16 cellular contexts compared by ENCODE assay signal in the genomic region with DNA sequence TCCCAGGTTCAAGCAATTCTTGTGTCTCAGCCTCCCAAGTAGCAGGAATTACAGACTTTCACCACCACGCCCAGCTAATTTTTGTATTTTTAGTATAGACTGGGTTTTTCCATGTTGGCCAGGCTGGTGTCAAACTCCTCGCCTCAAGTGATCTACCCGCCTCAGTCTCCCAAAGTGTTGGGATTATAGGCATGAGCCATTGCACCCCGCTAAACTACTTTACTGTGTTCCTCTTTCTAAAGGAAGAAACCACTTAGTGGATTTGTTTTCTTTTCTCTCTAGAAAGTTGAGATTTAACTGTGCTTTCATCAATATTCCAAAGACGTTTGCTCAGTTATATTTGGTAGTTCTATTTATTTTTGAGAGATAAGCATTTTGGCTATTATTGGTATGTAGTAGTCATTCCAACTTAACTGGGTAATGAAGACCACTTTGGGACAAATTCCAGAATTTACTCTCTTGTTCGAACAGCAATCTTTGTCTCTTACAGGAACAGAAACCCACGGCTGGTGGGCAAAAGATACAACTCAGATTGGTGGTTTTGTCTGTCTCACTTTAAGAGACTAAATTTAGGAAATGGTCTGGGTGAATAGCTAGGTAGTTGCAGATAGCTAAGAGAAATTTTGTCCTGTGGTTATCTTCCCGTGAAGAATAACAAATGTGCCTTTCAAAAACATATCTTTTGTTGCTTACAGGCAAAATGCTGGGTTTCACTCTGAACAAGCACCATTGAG.
DNase-seq lines count a peak whose midpoint lies in the region; ATAC-seq and TF ChIP-seq lines count a peak whose summit lies in the region.
"Had no signal": no experiment of that assay in that cellular context is flagged by ENCODE, and none has a peak within 500 bp of the region (broad histone marks: within the 10 kb centered on the region; RNA-seq: fewer than 3 reads in every experiment).

No MANE protein-coding gene starts in this region.

- H3K27me3 Mint-ChIP-seq in CD4-positive, alpha-beta T cell = no peaks in the 10 kb centered on the region

- peak; percentile 59 for ATAC-seq in GM19043 (IDR thresholded peaks at IDR 0.05; ENCODE audit: low read depth, unreplicated experiment)
- ATAC-seq in RWPE2 (ENCODE audit: low read depth) = no peak
- ATAC-seq in upper lobe of left lung (ENCODE audit: low FRiP score in 2 of 2) = no peak
- ATAC-seq in HG03439 (IDR thresholded peaks at IDR 0.05; ENCODE audit: unreplicated experiment) = no peak
- no peak for ATAC-seq in CD4-positive, alpha-beta T cell (ENCODE audit: poor library complexity)
- ATAC-seq: sciatic nerve had no signal

- H3K4me1 ChIP-seq in RWPE2 (ENCODE audit: insufficient read depth, poor library complexity, severe bottlenecking) (peaks cover 37% of the 10 kb centered on the region), upper lobe of left lung (peaks cover 0 to 19% (median 5%) of the 10 kb centered on the region in 4 donors)
- H3K4me1 ChIP-seq: stomach, uterus had no signal

- no peaks in the 10 kb centered on the region for H3K27me3 ChIP-seq in RWPE2 (ENCODE audit: insufficient read depth, poor library complexity, severe bottlenecking)
- no peaks in the 10 kb centered on the region for H3K27me3 ChIP-seq in upper lobe of left lung
- H3K27me3 ChIP-seq in CD4-positive, alpha-beta T cell (ENCODE audit: control insufficient read depth, insufficient read depth, low read length) = no peaks in the 10 kb centered on the region
- H3K27me3 ChIP-seq: ovary, stomach, uterus had no signal

- H3K4me1 Mint-ChIP-seq in CD4-positive, alpha-beta T cell (ENCODE audit: low read depth) = peaks cover 9% of the 10 kb centered on the region

- no peak for TF ChIP-seq POLR2A in upper lobe of left lung (IDR thresholded peaks at IDR 0.05)

- 58 to 66% methylated on average over 8 of the region's 8 CpGs for WGBS in upper lobe of left lung, 2 donors

- H3K9me3 ChIP-seq in RWPE2 (ENCODE audit: severe bottlenecking) (peaks cover 3% of the 10 kb centered on the region), upper lobe of left lung (peaks cover 0 to 10% (median 0%) of the 10 kb centered on the region in 4 donors)
- H3K9me3 ChIP-seq in CD4-positive, alpha-beta T cell (ENCODE audit: control insufficient read depth, low read length) = peaks cover 6% of the 10 kb centered on the region

- intact Hi-C loops in CD4-positive, alpha-beta T cell (cut with DNase I, micrococcal nuclease) = no loop called here

- H3K27ac ChIP-seq in RWPE2 (ENCODE audit: poor library complexity, severe bottlenecking) (peak overlapping the region; percentile 44), upper lobe of left lung (peak overlapping the region in 3 of 4 donors; percentile 40 to 68 (median 51))
- no peak overlapping the region for H3K27ac ChIP-seq in CD4-positive, alpha-beta T cell (ENCODE audit: low read depth, low read length)
- H3K27ac ChIP-seq: left ventricle myocardium inferior, stomach had no signal

- TF ChIP-seq CTCF in RWPE2 (IDR thresholded peaks at IDR 0.05; ENCODE audit: poor library complexity, severe bottlenecking) = no peak
- TF ChIP-seq CTCF in upper lobe of left lung (IDR thresholded peaks at IDR 0.05) = no peak
- no peak for TF ChIP-seq CTCF in CD4-positive, alpha-beta T cell (IDR thresholded peaks at IDR 0.05)

- CTCF ChIA-PET in CD4-positive, alpha-beta T cell (lab: Charles Lee) = no interaction called here

- POLR2A ChIA-PET in CD4-positive, alpha-beta T cell (lab: Charles Lee) = no interaction called here

- H3K27ac Mint-ChIP-seq in CD4-positive, alpha-beta T cell = no peak overlapping the region

- DNase-seq in RWPE2 (ENCODE audit: low spot score) = no peak
- peak; percentile 11 for DNase-seq in germinal center (ENCODE audit: low spot score)
- DNase-seq in upper lobe of left lung = no peak
- DNase-seq in activated effector memory CD4-positive, alpha-beta T cell treated with Interleukin-2 at 50 U/mL for 16 hours = no peak
- DNase-seq in CD4-positive, alpha-beta T cell = no peak
- DNase-seq: activated CD4-positive, alpha-beta T cell treated with anti-CD3 and anti-CD28 coated beads for 1 hour; left ventricle myocardium inferior; NCI-H2029 treated with DMSO at 0.1 percent for 48 hours; NCI-H510A treated with DMSO at 0.1 percent for 48 hours; ovary; stomach; T1000; uterus had no signal

- peaks cover 4% of the 10 kb centered on the region for H3K9me3 Mint-ChIP-seq in CD4-positive, alpha-beta T cell

- H3K36me3 Mint-ChIP-seq in CD4-positive, alpha-beta T cell (ENCODE audit: low read depth) = no peaks in the 10 kb centered on the region

- H3K4me3 ChIP-seq in RWPE2 (ENCODE audit: severe bottlenecking) (no peak overlapping the region), upper lobe of left lung (peak overlapping the region in 2 of 4 donors; percentile 25 to 27)
- H3K4me3 ChIP-seq: left ventricle myocardium inferior, ovary, stomach, uterus had no signal

- TF ChIP-seq EP300 in upper lobe of left lung (IDR thresholded peaks at IDR 0.05) = no peak

- no peaks in the 10 kb centered on the region for H3K36me3 ChIP-seq in RWPE2 (ENCODE audit: low read depth)
- no peaks in the 10 kb centered on the region for H3K36me3 ChIP-seq in upper lobe of left lung
- H3K36me3 ChIP-seq: left ventricle myocardium inferior, ovary, stomach, uterus had no signal

- no peak overlapping the region for H3K4me3 Mint-ChIP-seq in CD4-positive, alpha-beta T cell
